Comparison of ENCODE assay signal across 8 cellular contexts in genomic region chr15:73965094-73965729, GRCh38. TPM values are rescaled to one million over a fixed set of nuclear protein-coding genes. Genes with fewer than 3 reads are reported as not detected.
DNase-seq lines count a peak whose midpoint lies in the region; ATAC-seq lines count a peak whose summit lies in the region.

No MANE protein-coding gene starts in this region.

- peak; percentile 7 to 40 for ATAC-seq in left cardiac atrium
- ATAC-seq in right cardiac atrium, result no peak

- H3K36me3 ChIP-seq in NT2/D1 (ENCODE audit: insufficient read depth, insufficient read length, low read length), result no peaks in the 10 kb centered on the region
- H3K36me3 ChIP-seq in effector memory CD4-positive, alpha-beta T cell (ENCODE audit: control insufficient read depth, insufficient read depth, low read length), result no peaks in the 10 kb centered on the region

- DNase-seq in left cardiac atrium (no peak), right cardiac atrium (no peak), NT2/D1 (ENCODE audit: low read depth, low spot score) (peak; percentile 39), NCI-H510A (lab: John Stamatoyannopoulos, UW) (no peak), HT-29 (ENCODE audit: low spot score) (no peak), A172 (ENCODE audit: low spot score) (no peak)
- DNase-seq in effector memory CD4-positive, alpha-beta T cell, result no peak
- peak; percentile 45 to 63 (median 49) for DNase-seq in stimulated activated CD4-positive, alpha-beta T cell treated with anti-CD3 and anti-CD28 coated beads, Interleukin-12 subunit alpha, Interleukin-12 subunit beta, amount 100 ng/mL, for 48 hours (ENCODE audit: low read depth in 2 of 3, low spot score in 1 of 3)

- no peaks in the 10 kb centered on the region for H3K27me3 ChIP-seq in right cardiac atrium (ENCODE audit: control insufficient read depth, insufficient read depth)
- no peaks in the 10 kb centered on the region for H3K27me3 ChIP-seq in NT2/D1 (ENCODE audit: insufficient read depth, insufficient read length)
- no peaks in the 10 kb centered on the region for H3K27me3 ChIP-seq in effector memory CD4-positive, alpha-beta T cell (replicated peaks; ENCODE audit: control insufficient read depth, insufficient read depth, low read length, poor library complexity, severe bottlenecking)

- no peak overlapping the region for H3K27ac ChIP-seq in right cardiac atrium (ENCODE audit: low read length)
- peak overlapping the region; percentile 19 for H3K27ac ChIP-seq in effector memory CD4-positive, alpha-beta T cell (ENCODE audit: insufficient read depth, low read length, poor library complexity, severe bottlenecking)

- no peak overlapping the region for H3K4me3 ChIP-seq in right cardiac atrium (ENCODE audit: low read length)
- peak overlapping the region; percentile 13 for H3K4me3 ChIP-seq in NT2/D1 (ENCODE audit: insufficient read length, low read depth)
- H3K4me3 ChIP-seq in effector memory CD4-positive, alpha-beta T cell (ENCODE audit: insufficient read depth, low read depth, low read length, poor library complexity, severe bottlenecking), result peak overlapping the region; percentile 55

- H3K4me1 ChIP-seq in right cardiac atrium (ENCODE audit: control insufficient read depth, insufficient read depth, low read length) (no peaks in the 10 kb centered on the region), NT2/D1 (ENCODE audit: insufficient read depth, insufficient read length) (peaks cover 4% of the 10 kb centered on the region)
- peaks cover 20% of the 10 kb centered on the region for H3K4me1 ChIP-seq in effector memory CD4-positive, alpha-beta T cell (ENCODE audit: control insufficient read depth, insufficient read depth, low read length, poor library complexity, severe bottlenecking)

- WGBS in right cardiac atrium, result 39% methylated on average over 13 of the region's 13 CpGs

- H3K9me3 ChIP-seq in right cardiac atrium (ENCODE audit: control insufficient read depth, low read length) (no peaks in the 10 kb centered on the region), NT2/D1 (ENCODE audit: insufficient read depth, low read length) (no peaks in the 10 kb centered on the region)
- H3K9me3 ChIP-seq in effector memory CD4-positive, alpha-beta T cell (ENCODE audit: control insufficient read depth, low read length), result no peaks in the 10 kb centered on the region

- intact Hi-C loops in left cardiac atrium (cut with DNase I), result loop anchor here in 1 of 2 donors (10.0 kb wide), 1 partner anchor 70 kb away; no protein-coding TSS in a partner anchor
- intact Hi-C loops in right cardiac atrium (cut with DNase I), result loop anchor here in 1 of 4 donors (10.0 kb wide), 1 partner anchor 350 kb away; no protein-coding TSS in a partner anchor

- peak overlapping the region; percentile 66 for H3K9ac ChIP-seq in NT2/D1 (ENCODE audit: insufficient read length, low read depth)

RNA-seq across cellular contexts. Expression of gene STOML1, which starts 26.9 kb away (rescaled TPM):
- 10 to 100 TPM; 20.3 to 21.1 TPM for total RNA-seq in left cardiac atrium
- 10 to 100 TPM; 14.9 to 19.0 (median 17.8) TPM for total RNA-seq in right cardiac atrium
- polyA plus RNA-seq in right cardiac atrium, result 24.3 TPM
- total RNA-seq in HT-29 (2014; rRNA removed; shearing (Covaris generic)), result 13.3 and 23.5 TPM in 2 replicates
- total RNA-seq in A172 (2014; rRNA removed; shearing (Covaris generic)), result 14.6 and 26.8 TPM in 2 replicates

RNA-seq across cellular contexts. Expression of gene PML, which starts 29.3 kb away (rescaled TPM):
- total RNA-seq in left cardiac atrium, result 10 to 100 TPM; 23.4 to 38.7 TPM
- total RNA-seq in right cardiac atrium, result 10 to 100 TPM; 21.9 to 35.4 (median 26.6) TPM
- 18.1 TPM for polyA plus RNA-seq in right cardiac atrium
- total RNA-seq in HT-29 (2014; rRNA removed; shearing (Covaris generic)), result 36.9 and 47.2 TPM in 2 replicates
- 59.9 and 61.1 TPM in 2 replicates for total RNA-seq in A172 (2014; rRNA removed; shearing (Covaris generic))

RNA-seq across cellular contexts. Expression of gene LOXL1, which starts 39.0 kb away (rescaled TPM):
- total RNA-seq in left cardiac atrium, result 10 to 100 TPM; 12.0 to 31.5 TPM
- total RNA-seq in right cardiac atrium, result 10 to 100 TPM; 17.4 to 41.0 (median 18.6) TPM
- 29.8 TPM for polyA plus RNA-seq in right cardiac atrium
- total RNA-seq in HT-29 (2014; rRNA removed; shearing (Covaris generic)), result 20.0 and 26.1 TPM in 2 replicates
- 91.0 and 92.8 TPM in 2 replicates for total RNA-seq in A172 (2014; rRNA removed; shearing (Covaris generic))

Comparison
In these comparisons a context has a peak if more than half of its experiments do, and no peak if none do; other contexts are left out.
1. ATAC-seq: peak in left cardiac atrium (2 of 2); none in right cardiac atrium (0 of 2).
2. DNase-seq: peak in NT2/D1 (single experiment) and stimulated activated CD4-positive, alpha-beta T cell treated with anti-CD3 and anti-CD28 coated beads, Interleukin-12 subunit alpha, Interleukin-12 subunit beta, amount 100 ng/mL, for 48 hours (3 of 3); none in left cardiac atrium (single experiment), right cardiac atrium (0 of 3), effector memory CD4-positive, alpha-beta T cell (0 of 3), NCI-H510A (single experiment), HT-29 (single experiment) and A172 (single experiment).